Comparison of ENCODE assay signal across 1 cellular context in the genomic region with DNA sequence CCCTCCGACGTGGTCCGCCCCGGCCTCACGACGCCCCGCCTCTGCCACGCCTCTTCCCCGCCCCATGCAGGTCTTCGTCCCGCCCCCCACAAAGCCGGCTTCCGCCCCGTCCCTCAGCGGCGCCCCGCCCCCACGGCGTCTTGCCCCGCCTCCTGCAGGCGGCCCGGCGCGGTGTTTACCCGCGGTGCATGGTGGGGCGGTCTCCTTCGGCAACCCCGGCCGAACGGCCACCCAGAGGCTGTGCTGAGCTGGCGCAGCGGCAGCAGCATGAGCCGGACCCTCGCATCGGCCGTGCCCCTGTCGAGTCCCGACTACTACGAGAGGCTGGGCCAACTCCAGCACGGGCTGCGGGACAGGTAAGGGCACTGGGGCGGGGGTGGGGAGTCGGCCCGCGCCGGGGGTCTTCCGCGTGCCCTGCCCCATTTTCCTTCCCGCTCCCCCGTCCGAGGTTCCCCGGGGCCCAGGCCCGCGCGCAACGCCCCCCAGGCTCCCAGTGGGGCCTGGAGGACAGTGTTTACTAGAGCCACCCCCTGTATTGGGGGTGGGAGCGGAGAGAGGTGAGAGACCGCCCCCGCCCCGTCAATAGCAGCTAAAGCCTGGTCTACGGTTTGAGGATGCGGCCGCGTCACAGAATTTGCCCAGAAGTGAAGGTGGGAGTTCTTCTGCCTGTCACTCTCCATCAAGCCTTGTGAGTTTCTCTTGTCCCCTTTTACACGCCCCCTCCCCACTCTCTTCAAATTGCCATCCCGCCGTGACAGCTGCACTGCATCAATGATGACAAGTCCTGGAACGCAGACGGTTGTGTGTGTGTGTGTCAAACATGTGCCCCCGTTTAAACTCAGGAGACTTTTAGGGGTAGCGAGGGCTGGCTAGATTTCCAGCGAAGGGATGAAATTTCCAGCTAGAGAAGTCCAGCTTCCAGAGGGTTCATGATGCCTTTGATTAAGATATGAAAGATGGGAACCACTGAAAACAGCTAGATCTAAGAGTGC.
TF ChIP-seq lines count a peak whose summit lies in the region.

A gene with protein sequence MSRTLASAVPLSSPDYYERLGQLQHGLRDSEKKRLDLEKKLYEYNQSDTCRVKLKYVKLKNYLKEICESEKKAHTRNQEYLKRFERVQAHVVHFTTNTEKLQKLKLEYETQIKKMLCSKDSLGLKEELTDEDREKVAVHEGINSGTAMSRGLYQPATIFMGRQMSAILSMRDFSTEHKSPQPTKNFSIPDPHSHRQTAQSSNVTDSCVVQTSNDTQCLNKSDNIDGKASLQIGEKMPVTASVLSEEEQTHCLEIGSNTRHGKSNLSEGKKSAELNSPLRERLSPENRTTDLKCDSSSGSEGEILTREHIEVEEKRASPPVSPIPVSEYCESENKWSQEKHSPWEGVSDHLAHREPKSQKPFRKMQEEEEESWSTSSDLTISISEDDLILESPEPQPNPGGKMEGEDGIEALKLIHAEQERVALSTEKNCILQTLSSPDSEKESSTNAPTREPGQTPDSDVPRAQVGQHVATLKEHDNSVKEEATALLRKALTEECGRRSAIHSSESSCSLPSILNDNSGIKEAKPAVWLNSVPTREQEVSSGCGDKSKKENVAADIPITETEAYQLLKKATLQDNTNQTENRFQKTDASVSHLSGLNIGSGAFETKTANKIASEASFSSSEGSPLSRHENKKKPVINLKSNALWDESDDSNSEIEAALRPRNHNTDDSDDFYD (plus strand): TSS at position 234 of the 992 bp plus-strand sequence. CDS start 34 bp downstream, at position 268.

TF ChIP-seq in K562, 482 proteins besides CTCF, POLR2A, EP300 and RAD21 (continued from another document):
- TF ChIP-seq, protein P1, sequence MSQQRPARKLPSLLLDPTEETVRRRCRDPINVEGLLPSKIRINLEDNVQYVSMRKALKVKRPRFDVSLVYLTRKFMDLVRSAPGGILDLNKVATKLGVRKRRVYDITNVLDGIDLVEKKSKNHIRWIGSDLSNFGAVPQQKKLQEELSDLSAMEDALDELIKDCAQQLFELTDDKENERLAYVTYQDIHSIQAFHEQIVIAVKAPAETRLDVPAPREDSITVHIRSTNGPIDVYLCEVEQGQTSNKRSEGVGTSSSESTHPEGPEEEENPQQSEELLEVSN (IDR thresholded peaks at IDR 0.05; ENCODE audit: borderline replicate concordance in 1 of 2, extremely low read depth in 1 of 2, insufficient read depth in 1 of 2, insufficient read length in 1 of 2, low read depth in 1 of 2, low read length in 1 of 2, poor library complexity in 1 of 2, severe bottlenecking in 1 of 2) = peak in 1 of 2 experiments; percentile 32
- TF ChIP-seq NRF1 (conservative IDR thresholded peaks at IDR 0.05 in 1 of 2, IDR thresholded peaks at IDR 0.05 in 1 of 2) (peak; percentile 62 to 68), POLR3A (IDR thresholded peaks at IDR 0.05; ENCODE audit: borderline replicate concordance, extremely low read depth, insufficient read depth, insufficient read length) (no peak), CREB1 (IDR thresholded peaks at IDR 0.05) (no peak), CREB1 (CRISPR knock-in tag; IDR thresholded peaks at IDR 0.05) (peak; percentile 36; the same call in 1 of the 2 replicates), SUPT5H (IDR thresholded peaks at IDR 0.05) (peak; percentile 79), RCOR1 (IDR thresholded peaks at IDR 0.05; ENCODE audit: borderline replicate concordance in 1 of 2, low read depth in 2 of 2, low read length in 2 of 2) (no peak), PKNOX1 (IDR thresholded peaks at IDR 0.05) (peak; percentile 67), ZNF277 (CRISPR knock-in tag; IDR thresholded peaks at IDR 0.05; ENCODE audit: borderline replicate concordance) (no peak), ARID1B (IDR thresholded peaks at IDR 0.05) (no peak), GABPA (tag; conservative IDR thresholded peaks at IDR 0.05; ENCODE audit: low read depth) (peak; percentile 34; the same call in 1 of the 2 replicates), EGR1 (conservative IDR thresholded peaks at IDR 0.05) (peak; percentile 42), FOXP4 (CRISPR knock-in tag; IDR thresholded peaks at IDR 0.05; ENCODE audit: borderline replicate concordance) (peak; percentile 54; the same call in 1 of the 2 replicates), CBX1 (IDR thresholded peaks at IDR 0.05; ENCODE audit: low read depth) (0 out of 2 replicates have a peak, but pooled peaks have one; percentile 30), MBD2 (IDR thresholded peaks at IDR 0.05; ENCODE audit: borderline replicate concordance, low read depth) (peak; percentile 35; the same call in 1 of the 2 replicates), HDAC1 (IDR thresholded peaks at IDR 0.05) (peak in 1 of 2 experiments; percentile 28; a peak in 1 of 4 replicates), CTCFL (IDR thresholded peaks at IDR 0.05; ENCODE audit: borderline replicate concordance, insufficient read depth, low read depth, low read length, poor library complexity, severe bottlenecking) (no peak)
